In genomic region chr5:178279723-178280438, GRCh38 we compare ENCODE assay signal across 8 cellular contexts. TPM values are rescaled to one million over a fixed set of nuclear protein-coding genes. Genes with fewer than 3 reads are reported as not detected.
A peak's percentile ranks its signal among the peaks of the same experiment; 100 is the strongest.
DNase-seq lines count a peak whose midpoint lies in the region; ATAC-seq and TF ChIP-seq lines count a peak whose summit lies in the region.

No MANE protein-coding gene starts in this region.

- peaks cover 0 to 10% (median 3%) of the 10 kb centered on the region in 3 donors for H3K4me1 ChIP-seq in gastroesophageal sphincter
- H3K4me1 ChIP-seq in thoracic aorta (ENCODE audit: control insufficient read depth in 1 of 2, low read depth in 2 of 2): peaks cover 0 to 7% of the 10 kb centered on the region in 2 donors

- H3K9me3 ChIP-seq in gastroesophageal sphincter: peaks cover 0 to 15% (median 2%) of the 10 kb centered on the region in 3 donors
- peaks cover 4% of the 10 kb centered on the region for H3K9me3 ChIP-seq in thoracic aorta

- intact Hi-C loops in activated T-helper 2 cell treated with anti-CD3 and anti-CD28 coated beads, Interferon-gamma antibody, Interleukin-2, Interleukin-4, amounts not matched to agents 10 μg/mL and 5 μg/mL and 100 μg/mL, durations not matched to agents 14 hours and 24 hours and 36 hours (cut with micrococcal nuclease): loop anchor here (5.0 kb wide), 1 partner anchor 272 kb away; no protein-coding TSS in a partner anchor

- peaks cover 2% of the 10 kb centered on the region for H3K27me3 Mint-ChIP-seq in activated T-helper 2 cell treated with anti-CD3 and anti-CD28 coated beads, Interferon-gamma antibody, Interleukin-2, Interleukin-4, amounts not matched to agents 10 μg/mL and 5 μg/mL and 100 μg/mL, durations not matched to agents 14 hours and 24 hours and 36 hours (ENCODE audit: low read depth)

- no peaks in the 10 kb centered on the region for H3K36me3 Mint-ChIP-seq in activated T-helper 2 cell treated with anti-CD3 and anti-CD28 coated beads, Interferon-gamma antibody, Interleukin-2, Interleukin-4, amounts not matched to agents 10 μg/mL and 5 μg/mL and 100 μg/mL, durations not matched to agents 14 hours and 24 hours and 36 hours (ENCODE audit: low read depth)

- H3K4me1 Mint-ChIP-seq in activated T-helper 2 cell treated with anti-CD3 and anti-CD28 coated beads, Interferon-gamma antibody, Interleukin-2, Interleukin-4, amounts not matched to agents 10 μg/mL and 5 μg/mL and 100 μg/mL, durations not matched to agents 14 hours and 24 hours and 36 hours (ENCODE audit: low read depth): peaks cover 2% of the 10 kb centered on the region

- WGBS in gastroesophageal sphincter (ENCODE audit: low coverage in 1 of 2), 2 donors: 33% methylated on average over 3 of the region's 33 CpGs; no CpG with 5 or more reads in 1 of the 2 donors

- H3K9me3 Mint-ChIP-seq in activated T-helper 2 cell treated with anti-CD3 and anti-CD28 coated beads, Interferon-gamma antibody, Interleukin-2, Interleukin-4, amounts not matched to agents 10 μg/mL and 5 μg/mL and 100 μg/mL, durations not matched to agents 14 hours and 24 hours and 36 hours: peaks cover 12% of the 10 kb centered on the region

- H3K36me3 ChIP-seq in gastroesophageal sphincter: no peaks in the 10 kb centered on the region
- H3K36me3 ChIP-seq in thoracic aorta: no peaks in the 10 kb centered on the region

- H3K27ac ChIP-seq in gastroesophageal sphincter: no peak overlapping the region
- H3K27ac ChIP-seq in thoracic aorta: no peak overlapping the region

- no peak overlapping the region for H3K27ac Mint-ChIP-seq in activated T-helper 2 cell treated with anti-CD3 and anti-CD28 coated beads, Interferon-gamma antibody, Interleukin-2, Interleukin-4, amounts not matched to agents 10 μg/mL and 5 μg/mL and 100 μg/mL, durations not matched to agents 14 hours and 24 hours and 36 hours

- no peak for TF ChIP-seq POLR2A in gastroesophageal sphincter (IDR thresholded peaks at IDR 0.05)

- H3K4me3 Mint-ChIP-seq in activated T-helper 2 cell treated with anti-CD3 and anti-CD28 coated beads, Interferon-gamma antibody, Interleukin-2, Interleukin-4, amounts not matched to agents 10 μg/mL and 5 μg/mL and 100 μg/mL, durations not matched to agents 14 hours and 24 hours and 36 hours (ENCODE audit: low read depth): no peak overlapping the region

- H3K4me3 ChIP-seq in gastroesophageal sphincter (no peak overlapping the region), thoracic aorta (no peak overlapping the region)

- peak in 3 of 4 experiments; percentile 86 to 92 (median 91) for TF ChIP-seq CTCF in gastroesophageal sphincter (IDR thresholded peaks at IDR 0.05)
- TF ChIP-seq CTCF in thoracic aorta (IDR thresholded peaks at IDR 0.05): peak; percentile 84

- DNase-seq in GM03348 (ENCODE audit: low spot score) (peak; percentile 92), RPMI7951 (ENCODE audit: low read depth) (peak; percentile 67), nucleus accumbens (lab: John Stamatoyannopoulos, UW) (peak; percentile 20 to 96 (median 82)), thoracic aorta (ENCODE audit: low spot score) (peak; percentile 29)
- peak; percentile 34 for DNase-seq in activated T-helper 2 cell treated with anti-CD3 and anti-CD28 coated beads, Interferon-gamma antibody, Interleukin-2, Interleukin-4, amounts not matched to agents 10 μg/mL and 5 μg/mL and 100 μg/mL, durations not matched to agents 14 hours and 24 hours and 36 hours (ENCODE audit: low spot score)

- peaks cover 35% of the 10 kb centered on the region for H3K27me3 ChIP-seq in gastroesophageal sphincter
- H3K27me3 ChIP-seq in thoracic aorta (replicated peaks; ENCODE audit: insufficient read depth): no peaks in the 10 kb centered on the region

- ATAC-seq in HG03460 (IDR thresholded peaks at IDR 0.05; ENCODE audit: unreplicated experiment) (peak; percentile 79), gastroesophageal sphincter (peak; percentile 88), thoracic aorta (ENCODE audit: insufficient number of reproducible peaks, low FRiP score, low read depth) (peak; percentile 72), GM21447 (IDR thresholded peaks at IDR 0.05; ENCODE audit: unreplicated experiment) (no peak)

- TF ChIP-seq EP300 in gastroesophageal sphincter (IDR thresholded peaks at IDR 0.05): no peak

RNA-seq across cellular contexts. Expression of gene PHYKPL, which starts 47.3 kb away (rescaled TPM):
- total RNA-seq in RPMI7951 (2014; rRNA removed; shearing (Covaris generic)): 6.5 and 7.6 TPM in 2 replicates
- 87.4 and 92.0 TPM in 2 replicates for total RNA-seq in activated T-helper 2 cell treated with anti-CD3 and anti-CD28 coated beads, Interferon-gamma antibody, Interleukin-2, Interleukin-4, amounts not matched to agents 10 μg/mL and 5 μg/mL and 100 μg/mL, durations not matched to agents 14 hours and 24 hours and 36 hours
- 10 to 100 TPM; 37.3 to 51.2 (median 41.6) TPM for total RNA-seq in gastroesophageal sphincter
- total RNA-seq in thoracic aorta: 10 to 100 TPM; 78.3 to 94.8 TPM

Comparison
In these comparisons a context has a peak if more than half of its experiments do, and no peak if none do; other contexts are left out.
1. DNase-seq: peak in every context shown above with its lines; median percentile 92 in GM03348; 82 in nucleus accumbens; 67 in RPMI7951; 34 in activated T-helper 2 cell treated with anti-CD3 and anti-CD28 coated beads, Interferon-gamma antibody, Interleukin-2, Interleukin-4, amounts not matched to agents 10 μg/mL and 5 μg/mL and 100 μg/mL, durations not matched to agents 14 hours and 24 hours and 36 hours; 29 in thoracic aorta.